ENCODE assay signal across 7 cellular contexts in the genomic region with DNA sequence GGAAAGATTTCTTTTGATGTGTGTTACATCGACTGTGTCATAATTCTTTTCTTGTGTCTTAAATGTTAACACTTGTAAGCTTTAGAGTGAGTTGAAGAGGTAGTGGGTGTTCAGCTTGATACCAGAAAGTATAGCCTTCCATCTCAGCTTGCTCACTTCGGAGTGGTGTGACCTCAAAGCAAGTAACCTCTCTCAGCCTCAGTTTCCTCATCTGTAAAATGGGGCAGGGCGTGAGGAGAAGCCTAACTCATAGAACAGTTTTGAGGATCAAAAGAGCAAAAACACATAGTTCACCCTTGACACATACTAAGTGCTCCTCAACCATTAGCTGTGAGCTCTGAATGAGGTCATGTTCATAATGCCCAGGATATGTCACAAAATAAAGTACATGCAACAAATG.
"Had no signal": no experiment of that assay in that cellular context is flagged by ENCODE, and none has a peak within 500 bp of the region (broad histone marks: within the 10 kb centered on the region; RNA-seq: fewer than 3 reads in every experiment).

No MANE protein-coding gene starts in this region.

- H3K27ac Mint-ChIP-seq: GM23338, H9, IgD-negative memory B cell had no signal

- H2AFZ ChIP-seq: GM23338 had no signal

- FAIRE-seq: H1, H54, HTR-8/SVneo had no signal

- H3K4me3 ChIP-seq: GM23338 had no signal

- H3K4me3 Mint-ChIP-seq: GM23338, H9, IgD-negative memory B cell had no signal

- H3K4me2 ChIP-seq: GM23338 had no signal

- ATAC-seq: GM23338 had no signal

- H3K4me1 Mint-ChIP-seq: GM23338, H9, IgD-negative memory B cell had no signal

- DNase-seq: H9, HCEC 1CT had no signal

- H3K36me3 Mint-ChIP-seq: IgD-negative memory B cell had no signal
